21 cellular contexts compared by ENCODE assay signal in genomic region chr2:190099890-190100289, GRCh38. TPM values are rescaled to one million over a fixed set of nuclear protein-coding genes. Genes with fewer than 3 reads are reported as not detected.
A peak's percentile ranks its signal among the peaks of the same experiment; 100 is the strongest.
DNase-seq lines count a peak whose midpoint lies in the region; FAIRE-seq and TF ChIP-seq lines count a peak whose summit lies in the region.
"Had no signal": no experiment of that assay in that cellular context is flagged by ENCODE, and none has a peak within 500 bp of the region (broad histone marks: within the 10 kb centered on the region; RNA-seq: fewer than 3 reads in every experiment).

No MANE protein-coding gene starts in this region.

- H3K27me3 Mint-ChIP-seq in mesothelial cell of epicardium (ENCODE audit: low read depth) = no peaks in the 10 kb centered on the region
- H3K27me3 Mint-ChIP-seq: B cell had no signal

- peak; percentile 26 for DNase-seq in D341Med (ENCODE audit: low spot score)
- DNase-seq in NCI-H82 treated with DMSO at 0.1 percent for 48 hours (lab: John Stamatoyannopoulos, UW; ENCODE audit: unreplicated experiment) = peak; percentile 74
- no peak for DNase-seq in mesothelial cell of epicardium (ENCODE audit: low spot score in 2 of 2, unreplicated experiment in 2 of 2)
- DNase-seq in small intestine = peak; percentile 31
- no peak for DNase-seq in cerebellar cortex (ENCODE audit: low spot score)
- no peak for DNase-seq in ureter (ENCODE audit: low spot score)
- DNase-seq in medulla oblongata (ENCODE audit: extremely low spot score) = no peak
- DNase-seq: Calu3, NCI-H1092, NCI-H1417 treated with DMSO at 0.1 percent for 48 hours, NCI-H187, NCI-H446, NCI-H526, Right ventricle myocardium superior, RPMI8226 had no signal

- H3K36me3 Mint-ChIP-seq in mesothelial cell of epicardium = peaks cover 8% of the 10 kb centered on the region
- H3K36me3 Mint-ChIP-seq: CD14-positive monocyte had no signal

- H3K27me3 ChIP-seq in small intestine (ENCODE audit: control insufficient read depth in 2 of 2, insufficient read depth in 2 of 2, low read length in 2 of 2) = no peaks in the 10 kb centered on the region
- H3K27me3 ChIP-seq: SJSA1 had no signal

- no peaks in the 10 kb centered on the region for H3K36me3 ChIP-seq in small intestine (ENCODE audit: control insufficient read depth in 2 of 2, insufficient read depth in 2 of 2, low read length in 2 of 2)
- H3K36me3 ChIP-seq: SJSA1 had no signal

- FAIRE-seq in small intestine (lab: Jason Lieb, UNC) = no peak

- peaks cover 42% of the 10 kb centered on the region for H3K9me3 Mint-ChIP-seq in mesothelial cell of epicardium

- no peak overlapping the region for H3K4me3 ChIP-seq in small intestine (ENCODE audit: low read depth in 1 of 2, low read length in 2 of 2)
- H3K4me3 ChIP-seq: SJSA1 had no signal

- peak overlapping the region; percentile 41 for H3K27ac Mint-ChIP-seq in mesothelial cell of epicardium
- H3K27ac Mint-ChIP-seq: B cell, CD14-positive monocyte had no signal

- peaks cover 0 to 2% of the 10 kb centered on the region in 2 donors for H3K4me1 ChIP-seq in small intestine (ENCODE audit: control insufficient read depth in 2 of 2, insufficient read depth in 1 of 2, low read depth in 1 of 2, low read length in 1 of 2)
- H3K4me1 ChIP-seq: SJSA1 had no signal

- peak overlapping the region in 1 of 2 donors; percentile 20 for H3K27ac ChIP-seq in small intestine (ENCODE audit: low read depth in 1 of 2, low read length in 1 of 2)
- H3K27ac ChIP-seq: 22Rv1, SJSA1 had no signal

- H3K4me3 Mint-ChIP-seq in mesothelial cell of epicardium = no peak overlapping the region
- H3K4me3 Mint-ChIP-seq: B cell, CD14-positive monocyte had no signal

- 14 to 60% (median 24%) methylated on average over 1 of the region's 1 CpG for WGBS in small intestine, 3 donors

- no peaks in the 10 kb centered on the region for H3K9me3 ChIP-seq in small intestine (ENCODE audit: control insufficient read depth, low read depth)
- H3K9me3 ChIP-seq: SJSA1 had no signal

- TF ChIP-seq CTCF in mesothelial cell of epicardium (IDR thresholded peaks at IDR 0.05; ENCODE audit: unreplicated experiment) = no peak

- peaks cover 8% of the 10 kb centered on the region for H3K4me1 Mint-ChIP-seq in mesothelial cell of epicardium
- H3K4me1 Mint-ChIP-seq: B cell had no signal

RNA-seq across cellular contexts. Expression of gene MSTN, which starts 37.4 kb away (rescaled TPM):
- total RNA-seq in mesothelial cell of epicardium = 0.20 to 0.29 TPM (median 0.22 TPM) in 3 replicates
- under 1 TPM in 1 of 3 donors, not detected in 2; 0.16 TPM for polyA plus RNA-seq in small intestine
- 0.26 TPM for total RNA-seq in ureter
- total RNA-seq: B cell, H4, HT-29, Right ventricle myocardium superior had no signal
- polyA plus RNA-seq: CD14-positive monocyte had no signal

Comparison
In these comparisons a context has a peak if more than half of its experiments do, and no peak if none do; other contexts are left out.
1. DNase-seq: peak in D341Med (single experiment), NCI-H82 treated with DMSO at 0.1 percent for 48 hours (single experiment) and small intestine (single experiment); none in mesothelial cell of epicardium (0 of 2), cerebellar cortex (single experiment), ureter (single experiment) and medulla oblongata (single experiment).